In the genomic region with DNA sequence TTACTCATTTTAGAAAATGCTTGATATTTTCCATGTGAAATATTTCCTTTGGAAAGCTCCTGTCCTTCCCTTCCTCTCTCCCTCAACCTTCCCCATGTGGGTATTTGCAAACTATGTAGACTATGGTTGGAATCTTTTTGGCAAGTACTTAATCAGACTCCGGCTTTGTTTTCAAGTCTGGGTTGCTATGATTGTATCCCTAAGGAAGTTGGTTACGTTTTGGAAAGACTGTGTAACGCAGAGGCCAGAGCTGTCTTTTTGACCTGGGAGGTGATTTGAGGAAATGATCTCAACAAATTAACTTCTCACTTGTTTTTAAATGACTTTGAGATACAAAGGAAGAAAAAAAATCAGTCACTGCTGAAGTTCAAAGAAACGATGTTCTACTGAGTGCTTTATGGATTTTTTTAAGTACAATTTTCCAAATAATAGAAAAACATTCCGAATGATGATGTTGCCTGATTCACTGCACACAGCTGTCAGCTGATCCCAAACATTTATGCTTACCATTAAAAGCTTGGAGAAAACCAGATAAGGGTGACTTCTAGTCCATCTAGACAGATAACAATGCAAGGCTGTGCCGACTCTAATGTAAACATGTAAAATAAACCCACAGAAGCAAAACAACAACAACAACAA, we compare ENCODE assay signal across 12 cellular contexts.
A peak's percentile ranks its signal among the peaks of the same experiment; 100 is the strongest.
DNase-seq lines count a peak whose midpoint lies in the region; ATAC-seq and TF ChIP-seq lines count a peak whose summit lies in the region.
"Had no signal": no experiment of that assay in that cellular context is flagged by ENCODE, and none has a peak within 500 bp of the region (broad histone marks: within the 10 kb centered on the region; RNA-seq: fewer than 3 reads in every experiment).

No MANE protein-coding gene starts in this region.

- no peaks in the 10 kb centered on the region for H3K36me3 Mint-ChIP-seq in HFFc6 (ENCODE audit: low read depth)
- no peaks in the 10 kb centered on the region for H3K36me3 Mint-ChIP-seq in activated CD8-positive, alpha-beta T cell treated with anti-CD3 and anti-CD28 coated beads for 36 hours (ENCODE audit: low read depth)

- H3K4me1 ChIP-seq in ectodermal cell (ENCODE audit: control insufficient read depth, insufficient read depth, low read length) (peaks cover 12% of the 10 kb centered on the region), stomach smooth muscle (ENCODE audit: control insufficient read depth, insufficient read depth, low read length) (peaks cover 6% of the 10 kb centered on the region)

- peaks cover 33% of the 10 kb centered on the region for H3K4me1 Mint-ChIP-seq in HFFc6 (ENCODE audit: low read depth)
- no peaks in the 10 kb centered on the region for H3K4me1 Mint-ChIP-seq in activated CD8-positive, alpha-beta T cell treated with anti-CD3 and anti-CD28 coated beads for 36 hours (ENCODE audit: low read depth)
- H3K4me1 Mint-ChIP-seq: activated CD4-positive, alpha-beta T cell treated with anti-CD3 and anti-CD28 coated beads for 36 hours had no signal

- DNase-seq in HFFc6 (peak; percentile 90), kidney tubule cell (ENCODE audit: low spot score) (peak; percentile 86), germinal center (ENCODE audit: low spot score) (no peak), DMS153 (lab: John Stamatoyannopoulos, UW) (no peak)
- DNase-seq in activated CD8-positive, alpha-beta T cell treated with anti-CD3 and anti-CD28 coated beads for 36 hours = no peak
- DNase-seq: activated CD4-positive, alpha-beta T cell treated with anti-CD3 and anti-CD28 coated beads for 36 hours; cortex of kidney; NCI-H748 treated with DMSO at 0.1 percent for 48 hours; posterior cingulate gyrus had no signal

- intact Hi-C loops in activated CD8-positive, alpha-beta T cell treated with anti-CD3 and anti-CD28 coated beads for 36 hours (cut with micrococcal nuclease) = no loop called here

- no peaks in the 10 kb centered on the region for H3K36me3 ChIP-seq in ectodermal cell (ENCODE audit: control insufficient read depth, insufficient read depth, low read length)
- no peaks in the 10 kb centered on the region for H3K36me3 ChIP-seq in stomach smooth muscle (ENCODE audit: control insufficient read depth in 2 of 2, insufficient read depth in 2 of 2, low read length in 2 of 2)

- H3K27ac Mint-ChIP-seq in HFFc6 = peak overlapping the region; percentile 86
- H3K27ac Mint-ChIP-seq in activated CD8-positive, alpha-beta T cell treated with anti-CD3 and anti-CD28 coated beads for 36 hours = no peak overlapping the region
- H3K27ac Mint-ChIP-seq: activated CD4-positive, alpha-beta T cell treated with anti-CD3 and anti-CD28 coated beads for 36 hours had no signal

- H3K9me3 ChIP-seq in ectodermal cell (ENCODE audit: control insufficient read depth, low read length) = no peaks in the 10 kb centered on the region
- H3K9me3 ChIP-seq in stomach smooth muscle (ENCODE audit: control insufficient read depth in 2 of 2, low read length in 2 of 2) = no peaks in the 10 kb centered on the region

- CTCF ChIA-PET in activated CD8-positive, alpha-beta T cell treated with anti-CD3 and anti-CD28 coated beads for 36 hours (lab: Charles Lee) = no interaction called here

- no peak for ATAC-seq in activated CD8-positive, alpha-beta T cell treated with anti-CD3 and anti-CD28 coated beads for 36 hours
- ATAC-seq in GM21515 (IDR thresholded peaks at IDR 0.05; ENCODE audit: unreplicated experiment) = no peak
- ATAC-seq: activated CD4-positive, alpha-beta T cell treated with anti-CD3 and anti-CD28 coated beads for 36 hours had no signal

- peak overlapping the region; percentile 57 for H3K4me3 Mint-ChIP-seq in HFFc6
- no peak overlapping the region for H3K4me3 Mint-ChIP-seq in activated CD8-positive, alpha-beta T cell treated with anti-CD3 and anti-CD28 coated beads for 36 hours
- H3K4me3 Mint-ChIP-seq: activated CD4-positive, alpha-beta T cell treated with anti-CD3 and anti-CD28 coated beads for 36 hours had no signal

- H3K27ac ChIP-seq in ectodermal cell (ENCODE audit: insufficient read depth, low read depth, low read length, poor library complexity, severe bottlenecking) (peak overlapping the region; percentile 44), stomach smooth muscle (ENCODE audit: low read length) (peak overlapping the region; percentile 68)

- H3K9ac ChIP-seq in stomach smooth muscle (ENCODE audit: low read length in 2 of 2) = no peak overlapping the region

- H3K27me3 ChIP-seq in ectodermal cell (ENCODE audit: control insufficient read depth, insufficient read depth, low read length, poor library complexity, severe bottlenecking) (no peaks in the 10 kb centered on the region), stomach smooth muscle (ENCODE audit: control insufficient read depth in 1 of 2, insufficient read depth in 2 of 2, low read length in 2 of 2) (no peaks in the 10 kb centered on the region)

- H3K27me3 Mint-ChIP-seq in HFFc6 (ENCODE audit: insufficient read depth) = peaks cover 5% of the 10 kb centered on the region
- H3K27me3 Mint-ChIP-seq in activated CD8-positive, alpha-beta T cell treated with anti-CD3 and anti-CD28 coated beads for 36 hours = peaks cover 12% of the 10 kb centered on the region

- 90% methylated on average over 4 to 6 of the region's 6 CpGs for WGBS in ectodermal cell, 2 experiments

- POLR2A ChIA-PET in activated CD8-positive, alpha-beta T cell treated with anti-CD3 and anti-CD28 coated beads for 36 hours (lab: Charles Lee) = interaction anchor here (0.7 kb wide), 1 partner anchor 10 kb away, joined by 4 read pairs; no protein-coding TSS in a partner anchor

- no peak overlapping the region for H3K4me3 ChIP-seq in ectodermal cell (ENCODE audit: insufficient read depth, low read depth, low read length)
- no peak overlapping the region for H3K4me3 ChIP-seq in stomach smooth muscle (ENCODE audit: low read length in 2 of 2)

- H3K9me3 Mint-ChIP-seq in HFFc6 = no peaks in the 10 kb centered on the region
- H3K9me3 Mint-ChIP-seq in activated CD8-positive, alpha-beta T cell treated with anti-CD3 and anti-CD28 coated beads for 36 hours = no peaks in the 10 kb centered on the region

- TF ChIP-seq CTCF in HFFc6 (IDR thresholded peaks at IDR 0.05) = no peak
- TF ChIP-seq CTCF in activated CD8-positive, alpha-beta T cell treated with anti-CD3 and anti-CD28 coated beads for 36 hours (IDR thresholded peaks at IDR 0.05) = no peak

Comparison
In these comparisons a context has a peak if more than half of its experiments do, and no peak if none do; other contexts are left out.
1. DNase-seq: peak in HFFc6 (single experiment) and kidney tubule cell (single experiment); none in germinal center (single experiment), DMS153 (single experiment) and activated CD8-positive, alpha-beta T cell treated with anti-CD3 and anti-CD28 coated beads for 36 hours (single experiment).